Comparison of ENCODE assay signal across 19 cellular contexts in the genomic region with DNA sequence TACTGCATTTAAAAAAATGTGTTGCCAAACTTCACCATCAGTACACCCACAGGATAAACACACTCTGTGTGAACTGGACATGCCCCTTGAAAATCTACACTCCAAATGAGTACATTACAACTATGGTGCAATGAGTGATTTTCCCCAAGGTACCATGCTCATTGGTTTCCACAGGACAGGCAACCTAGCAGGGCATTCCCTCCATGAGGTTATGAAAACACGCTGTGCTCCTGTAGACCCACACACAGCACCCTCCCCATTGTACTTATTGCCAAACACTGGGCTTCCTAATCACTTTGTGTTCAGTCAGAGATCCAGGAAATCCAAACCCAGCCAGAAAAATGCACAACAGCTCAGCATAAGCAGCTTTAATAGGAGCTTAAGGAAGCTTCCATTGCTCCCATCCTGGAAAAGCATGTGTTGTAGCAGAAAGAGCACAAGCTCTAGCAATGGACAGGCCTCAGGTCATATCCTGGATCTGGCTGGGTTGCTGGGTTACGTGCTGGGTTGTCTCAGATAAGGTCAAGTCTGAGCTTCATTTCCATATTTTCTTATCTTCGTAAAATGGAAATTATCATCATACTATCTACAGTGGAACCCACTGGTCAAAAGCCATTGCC.
DNase-seq lines count a peak whose midpoint lies in the region; TF ChIP-seq lines count a peak whose summit lies in the region.
"Had no signal": no experiment of that assay in that cellular context is flagged by ENCODE, and none has a peak within 500 bp of the region (broad histone marks: within the 10 kb centered on the region; RNA-seq: fewer than 3 reads in every experiment).

No MANE protein-coding gene starts in this region.

- H3K36me3 ChIP-seq in adipocyte (ENCODE audit: control insufficient read depth, insufficient read depth, low read length, severe bottlenecking): no peaks in the 10 kb centered on the region
- H3K36me3 ChIP-seq: MG63 had no signal

- H3K4me1 ChIP-seq in adipocyte (ENCODE audit: control insufficient read depth, insufficient read depth, low read length): peaks cover 12% of the 10 kb centered on the region

- peak; percentile 65 for DNase-seq in adipocyte (ENCODE audit: low read depth)
- peak; percentile 56 to 66 for DNase-seq in cardiac fibroblast (ENCODE audit: low read depth in 2 of 2)
- peak; percentile 92 for DNase-seq in iris pigment epithelial cell (ENCODE audit: low read depth)
- DNase-seq in skeletal muscle cell (ENCODE audit: low read depth): peak; percentile 95
- DNase-seq in activated T-cell treated with anti-CD3 and anti-CD28 coated beads, Interleukin-2, amount 50 U/mL, for 1 hour: no peak
- no peak for DNase-seq in NCI-H1436 treated with DMSO at 0.1 percent for 48 hours (lab: John Stamatoyannopoulos, UW)
- no peak for DNase-seq in DMS79 (lab: John Stamatoyannopoulos, UW)
- DNase-seq: AML-193, DMS 273 treated with DMSO at 0.1 percent for 48 hours, H9, IMR-90, Karpas-422, MG63, NCI-H1048, NCI-H1436, NCI-H2029, NCI-H446 treated with DMSO at 0.1 percent for 48 hours, SHP77 had no signal

- no peaks in the 10 kb centered on the region for H3K9me3 ChIP-seq in adipocyte (ENCODE audit: control insufficient read depth, low read length)
- H3K9me3 ChIP-seq: MG63 had no signal

- no peak overlapping the region for H3K9ac ChIP-seq in adipocyte (ENCODE audit: low read length)

- TF ChIP-seq CTCF in cardiac fibroblast (IDR thresholded peaks at IDR 0.05; ENCODE audit: low read depth, low read length): no peak

- no peak overlapping the region for H3K4me3 ChIP-seq in adipocyte (ENCODE audit: low read length)
- no peak overlapping the region for H3K4me3 ChIP-seq in cardiac fibroblast (replicated peaks in 1 of 2; ENCODE audit: low read depth in 2 of 2, low read length in 2 of 2)
- no peak overlapping the region for H3K4me3 ChIP-seq in skeletal muscle cell (ENCODE audit: low read depth, low read length)
- H3K4me3 ChIP-seq: MG63, SK-N-MC had no signal

- H3K27me3 ChIP-seq in adipocyte (replicated peaks; ENCODE audit: control insufficient read depth, insufficient read depth, low read length): no peaks in the 10 kb centered on the region
- H3K27me3 ChIP-seq: MG63 had no signal

Comparison
In these comparisons a context has a peak if more than half of its experiments do, and no peak if none do; other contexts are left out.
1. DNase-seq: peak in adipocyte (single experiment), cardiac fibroblast (2 of 2), iris pigment epithelial cell (single experiment) and skeletal muscle cell (single experiment); none in activated T-cell treated with anti-CD3 and anti-CD28 coated beads, Interleukin-2, amount 50 U/mL, for 1 hour (single experiment), NCI-H1436 treated with DMSO at 0.1 percent for 48 hours (single experiment) and DMS79 (single experiment).